In genomic region chr15:72912121-72912520, GRCh38 we compare ENCODE assay signal across 16 cellular contexts.
"Had no signal": no experiment of that assay in that cellular context is flagged by ENCODE, and none has a peak within 500 bp of the region (broad histone marks: within the 10 kb centered on the region; RNA-seq: fewer than 3 reads in every experiment).

No MANE protein-coding gene starts in this region.

- H3K9ac ChIP-seq: neural progenitor cell had no signal

- H2AFZ ChIP-seq: hepatocyte, neural progenitor cell had no signal

- DNase-seq: effector CD4-positive, alpha-beta T cell; endodermal cell; erythroblast; foreskin keratinocyte; head of caudate nucleus; kidney; mammary epithelial cell; nucleus accumbens; ovary; right cardiac atrium; stimulated activated CD4-positive, alpha-beta T cell treated with anti-CD3 and anti-CD28 coated beads, Interleukin-12 subunit alpha, Interleukin-12 subunit beta, amount 100 ng/mL, for 4 hours; stimulated activated naive CD4-positive, alpha-beta T cell treated with Interleukin-2 at 50 U/mL for 16 hours had no signal

- H3K27ac ChIP-seq: coronary artery, foreskin keratinocyte, hepatocyte, neural progenitor cell, ovary had no signal

- H3K4me1 ChIP-seq: foreskin keratinocyte, neural progenitor cell had no signal

- H3K36me3 ChIP-seq: neural progenitor cell, ovary had no signal

- H3K4me3 ChIP-seq: coronary artery, hepatocyte, neural progenitor cell, ovary had no signal

- H3K4me2 ChIP-seq: hepatocyte, neural progenitor cell had no signal

- H3K9me3 ChIP-seq: ovary had no signal

- H3K27me3 ChIP-seq: hepatocyte, neural progenitor cell, ovary had no signal

- ATAC-seq: foreskin keratinocyte; natural killer cell treated with Interleukin-12 subunit alpha and Interleukin-12 subunit beta and Interleukin-15 and Interleukin-18, amount 100 ng/mL, for 72 hours; right cardiac atrium had no signal
